In the genomic region with DNA sequence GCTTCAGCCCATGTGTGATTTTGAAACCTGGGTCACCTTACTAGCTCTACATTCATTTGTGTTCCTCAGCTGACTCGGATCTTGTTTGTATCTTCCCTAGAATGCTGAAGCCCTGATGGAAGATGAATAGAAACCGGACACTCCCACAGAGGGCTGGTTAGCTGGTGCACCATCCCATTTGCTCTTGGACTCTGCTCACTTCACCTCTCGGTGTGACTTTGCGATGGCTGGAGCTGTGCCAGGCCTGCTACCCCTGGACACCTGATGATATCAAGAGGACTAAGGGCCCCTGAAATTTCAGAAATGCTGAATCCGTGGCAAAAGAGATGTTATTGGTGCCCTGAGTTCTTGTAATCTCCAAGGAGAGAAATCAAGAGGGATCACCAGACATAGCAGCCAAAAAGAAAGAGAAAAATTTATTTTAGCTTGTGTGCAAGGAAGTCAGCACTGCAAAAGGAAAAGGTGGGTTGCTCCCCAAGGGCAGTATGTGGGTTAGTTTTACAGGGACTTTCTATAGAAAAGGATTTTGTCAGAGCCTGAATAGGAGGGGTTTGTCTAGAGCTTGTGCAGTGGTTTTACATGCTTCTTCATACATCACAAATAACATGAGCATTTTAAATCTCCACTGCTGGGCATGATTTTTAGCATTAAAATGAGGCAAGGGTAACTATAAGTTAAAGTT, we compare ENCODE assay signal across 12 cellular contexts.
DNase-seq lines count a peak whose midpoint lies in the region; ATAC-seq and TF ChIP-seq lines count a peak whose summit lies in the region.
"Had no signal": no experiment of that assay in that cellular context is flagged by ENCODE, and none has a peak within 500 bp of the region (broad histone marks: within the 10 kb centered on the region; RNA-seq: fewer than 3 reads in every experiment).

No MANE protein-coding gene starts in this region.

- 75 to 84% (median 82%) methylated on average over 5 of the region's 5 CpGs for WGBS in adrenal gland, 4 donors

- H3K4me1 ChIP-seq in left lung, result peaks cover 0 to 4% of the 10 kb centered on the region in 2 donors
- H3K4me1 ChIP-seq in adrenal gland (replicated peaks in 1 of 2), result no peaks in the 10 kb centered on the region

- H3K27ac ChIP-seq in left lung, result peak overlapping the region; percentile 13 to 26
- H3K27ac ChIP-seq in adrenal gland, result no peak overlapping the region

- TF ChIP-seq POLR2A in adrenal gland (IDR thresholded peaks at IDR 0.05), result no peak

- no peaks in the 10 kb centered on the region for H3K36me3 ChIP-seq in left lung
- no peaks in the 10 kb centered on the region for H3K36me3 ChIP-seq in adrenal gland (replicated peaks in 1 of 2)

- intact Hi-C loops in left lung (cut with DNase I), result no loop called here
- intact Hi-C loops in adrenal gland (cut with DNase I), result no loop called here

- no peaks in the 10 kb centered on the region for H3K9me3 ChIP-seq in left lung
- no peaks in the 10 kb centered on the region for H3K9me3 ChIP-seq in adrenal gland (replicated peaks in 1 of 3)

- DNase-seq in left lung (no peak), adrenal gland (no peak), NCI-H2107 (lab: John Stamatoyannopoulos, UW) (no peak), NOMO-1 treated with DMSO at 0.1 percent for 48 hours (lab: John Stamatoyannopoulos, UW; ENCODE audit: unreplicated experiment) (no peak), inferior parietal cortex (ENCODE audit: extremely low spot score) (no peak)
- DNase-seq: activated effector memory CD4-positive, alpha-beta T cell treated with Interleukin-2 at 50 U/mL for 16 hours; nephron progenitor cell; stimulated activated CD4-positive, alpha-beta T cell treated with anti-CD3 and anti-CD28 coated beads, Interleukin-2, amount 100 ng/mL, for 48 hours had no signal

- no peaks in the 10 kb centered on the region for H3K27me3 ChIP-seq in left lung
- no peaks in the 10 kb centered on the region for H3K27me3 ChIP-seq in adrenal gland

- no peak for TF ChIP-seq CTCF in left lung (IDR thresholded peaks at IDR 0.05)
- TF ChIP-seq CTCF in adrenal gland (IDR thresholded peaks at IDR 0.05), result no peak

- ATAC-seq in GM18519 (IDR thresholded peaks at IDR 0.05; ENCODE audit: low FRiP score, unreplicated experiment) (peak; percentile 11), GM21390 (IDR thresholded peaks at IDR 0.05; ENCODE audit: unreplicated experiment) (peak; percentile 25), HG03097 (IDR thresholded peaks at IDR 0.05; ENCODE audit: low FRiP score, unreplicated experiment) (peak; percentile 32), left lung (no peak)
- ATAC-seq: HCT116 had no signal

- H3K4me3 ChIP-seq in left lung (no peak overlapping the region), adrenal gland (no peak overlapping the region)

Comparison
In these comparisons a context has a peak if more than half of its experiments do, and no peak if none do; other contexts are left out.
1. H3K27ac ChIP-seq: peak in left lung (2 of 2); none in adrenal gland (0 of 5).